ENCODE assay signal across 13 cellular contexts in genomic region chr11:75422248-75423231, GRCh38. TPM values are rescaled to one million over a fixed set of nuclear protein-coding genes. Genes with fewer than 3 reads are reported as not detected.
DNase-seq lines count a peak whose midpoint lies in the region; ATAC-seq, FAIRE-seq and TF ChIP-seq lines count a peak whose summit lies in the region.
"Had no signal": no experiment of that assay in that cellular context is flagged by ENCODE, and none has a peak within 500 bp of the region (broad histone marks: within the 10 kb centered on the region; RNA-seq: fewer than 3 reads in every experiment).

No MANE protein-coding gene starts in this region.

- no peak overlapping the region for H3K4me3 ChIP-seq in mucosa of descending colon
- H3K4me3 ChIP-seq: BLaER1, skin epidermis, vagina had no signal

- no peak for FAIRE-seq in frontal cortex (lab: Jason Lieb, UNC)

- peaks cover 28% of the 10 kb centered on the region for H3K4me1 ChIP-seq in mucosa of descending colon (ENCODE audit: low read depth)
- H3K4me1 ChIP-seq: vagina had no signal

- ATAC-seq in mucosa of descending colon (peak; percentile 81), GM19324 (IDR thresholded peaks at IDR 0.05; ENCODE audit: low FRiP score, unreplicated experiment) (no peak), HG03432 (IDR thresholded peaks at IDR 0.05; ENCODE audit: unreplicated experiment) (no peak)
- ATAC-seq: activated CD4-positive, CD25-positive, alpha-beta regulatory T cell treated with anti-CD3 and anti-CD28 coated beads, Interleukin-2, amount 50 U/mL, for 24 hours had no signal

- DNase-seq in NCI-H1092 treated with DMSO at 0.1 percent for 48 hours (lab: John Stamatoyannopoulos, UW): peak; percentile 68
- peak in 2 of 3 donors; percentile 44 to 49 for DNase-seq in mucosa of descending colon
- no peak for DNase-seq in frontal cortex (ENCODE audit: low spot score in 2 of 2)
- no peak for DNase-seq in stimulated activated CD4-positive, alpha-beta T cell treated with anti-CD3 and anti-CD28 coated beads, Interleukin-2, amount 100 ng/mL, for 48 hours
- DNase-seq: NCI-H226 had no signal

- intact Hi-C loops in mucosa of descending colon (cut with DNase I, micrococcal nuclease): no loop called here

- H3K36me3 ChIP-seq in mucosa of descending colon (ENCODE audit: low read depth): no peaks in the 10 kb centered on the region
- H3K36me3 ChIP-seq: vagina had no signal

- H3K27ac ChIP-seq in C4-2B (peak overlapping the region; percentile 9; the same call in 1 of the 2 replicates), VCaP (peak overlapping the region; percentile 66)
- H3K27ac ChIP-seq: BLaER1, skin epidermis, vagina had no signal

- H3K9me3 ChIP-seq in mucosa of descending colon: no peaks in the 10 kb centered on the region
- H3K9me3 ChIP-seq: BLaER1, vagina had no signal

- TF ChIP-seq CTCF in C4-2B (conservative IDR thresholded peaks at IDR 0.05): no peak
- TF ChIP-seq CTCF in VCaP (conservative IDR thresholded peaks at IDR 0.05): no peak
- TF ChIP-seq CTCF in mucosa of descending colon (IDR thresholded peaks at IDR 0.05): no peak

RNA-seq across cellular contexts. Expression of gene KLHL35, which starts 10.5 kb away (rescaled TPM):
- 1 to 10 TPM in 1 of 3 donors, under 1 TPM in 2; 0.25 to 1.7 (median 0.49) TPM for total RNA-seq in mucosa of descending colon
- 28.5 TPM for total RNA-seq in frontal cortex
- total RNA-seq: vagina had no signal

RNA-seq across cellular contexts. Expression of gene RPS3, which starts 23.2 kb away (rescaled TPM):
- 1,000 to 10,000 TPM; 1,703 to 2,122 (median 2,056) TPM for total RNA-seq in mucosa of descending colon
- total RNA-seq in frontal cortex: 1,354 TPM

Comparison
In these comparisons a context has a peak if more than half of its experiments do, and no peak if none do; other contexts are left out.
1. DNase-seq: peak in NCI-H1092 treated with DMSO at 0.1 percent for 48 hours (single experiment) and mucosa of descending colon (2 of 3); none in frontal cortex (0 of 2) and stimulated activated CD4-positive, alpha-beta T cell treated with anti-CD3 and anti-CD28 coated beads, Interleukin-2, amount 100 ng/mL, for 48 hours (0 of 2).
2. RNA of gene KLHL35, which starts 10.5 kb away (total RNA-seq): 28.5 TPM in frontal cortex (single experiment); 0.25 to 1.7 TPM in mucosa of descending colon; every median in the first group is over 10 times any median in the second.